ENCODE assay signal across 12 cellular contexts in the genomic region with DNA sequence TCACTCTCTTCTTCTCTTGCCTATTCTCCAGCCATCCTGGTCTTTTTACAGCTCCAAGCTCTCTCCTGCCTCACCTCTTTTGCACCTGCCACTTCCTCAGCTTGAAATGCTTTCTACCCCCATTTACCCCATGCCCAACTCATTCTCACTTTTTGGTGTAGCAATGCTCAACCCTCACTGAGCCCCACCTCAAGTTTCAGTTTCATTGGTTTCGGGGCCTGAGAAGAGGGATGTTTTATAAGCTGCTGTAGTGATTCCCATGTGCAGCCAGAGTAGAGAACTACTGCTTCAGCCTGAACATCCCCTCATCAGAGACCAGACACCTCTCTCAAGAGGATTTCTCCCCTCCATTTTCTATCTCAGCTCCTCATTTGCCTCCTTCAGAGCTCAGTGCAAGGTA. TPM values are rescaled to one million over a fixed set of nuclear protein-coding genes. Genes with fewer than 3 reads are reported as not detected.
DNase-seq lines count a peak whose midpoint lies in the region; ATAC-seq and TF ChIP-seq lines count a peak whose summit lies in the region.
"Had no signal": no experiment of that assay in that cellular context is flagged by ENCODE, and none has a peak within 500 bp of the region (broad histone marks: within the 10 kb centered on the region; RNA-seq: fewer than 3 reads in every experiment).

No MANE protein-coding gene starts in this region.

- no peak overlapping the region for H3K4me3 ChIP-seq in HAP-1
- H3K4me3 ChIP-seq in transverse colon: no peak overlapping the region

- no peak for TF ChIP-seq EP300 in transverse colon (IDR thresholded peaks at IDR 0.05; ENCODE audit: low read depth)

- no peak overlapping the region for H3K4me3 Mint-ChIP-seq in activated T-helper 2 cell treated with anti-CD3 and anti-CD28 coated beads, Interferon-gamma antibody, Interleukin-2, Interleukin-4, amounts not matched to agents 10 μg/mL and 5 μg/mL and 100 μg/mL, durations not matched to agents 14 hours and 24 hours and 36 hours (ENCODE audit: low read depth)
- H3K4me3 Mint-ChIP-seq: nephron progenitor cell had no signal

- no peaks in the 10 kb centered on the region for H3K36me3 ChIP-seq in HAP-1 (replicated peaks)
- H3K36me3 ChIP-seq in transverse colon: no peaks in the 10 kb centered on the region

- no peaks in the 10 kb centered on the region for H3K9me3 Mint-ChIP-seq in activated T-helper 2 cell treated with anti-CD3 and anti-CD28 coated beads, Interferon-gamma antibody, Interleukin-2, Interleukin-4, amounts not matched to agents 10 μg/mL and 5 μg/mL and 100 μg/mL, durations not matched to agents 14 hours and 24 hours and 36 hours
- H3K9me3 Mint-ChIP-seq: nephron progenitor cell had no signal

- no peaks in the 10 kb centered on the region for H3K9me3 ChIP-seq in HAP-1
- no peaks in the 10 kb centered on the region for H3K9me3 ChIP-seq in transverse colon

- no peak overlapping the region for H3K27ac ChIP-seq in foreskin keratinocyte
- no peak overlapping the region for H3K27ac ChIP-seq in transverse colon

- H3K36me3 Mint-ChIP-seq in activated T-helper 2 cell treated with anti-CD3 and anti-CD28 coated beads, Interferon-gamma antibody, Interleukin-2, Interleukin-4, amounts not matched to agents 10 μg/mL and 5 μg/mL and 100 μg/mL, durations not matched to agents 14 hours and 24 hours and 36 hours (ENCODE audit: low read depth): no peaks in the 10 kb centered on the region

- TF ChIP-seq POLR2A in transverse colon (IDR thresholded peaks at IDR 0.05): no peak

- DNase-seq in GM20000 (ENCODE audit: low spot score): peak; percentile 35
- peak; percentile 24 for DNase-seq in activated T-helper 2 cell treated with anti-CD3 and anti-CD28 coated beads, Interferon-gamma antibody, Interleukin-2, Interleukin-4, amounts not matched to agents 10 μg/mL and 5 μg/mL and 100 μg/mL, durations not matched to agents 14 hours and 24 hours and 36 hours (ENCODE audit: low spot score)
- DNase-seq in HAP-1 (ENCODE audit: low spot score in 2 of 2): no peak
- no peak for DNase-seq in foreskin keratinocyte
- DNase-seq in GOT3 (lab: John Stamatoyannopoulos, UW): no peak
- no peak for DNase-seq in transverse colon
- DNase-seq: activated CD8-positive, alpha-beta memory T cell treated with anti-CD3 and anti-CD28 coated beads, Interleukin-2, amount 50 U/mL, for 4 hours; hypothalamus; NCI-H1048; nephron progenitor cell had no signal

- ATAC-seq in GM18508 (IDR thresholded peaks at IDR 0.05; ENCODE audit: insufficient read depth, unreplicated experiment): peak; percentile 97
- ATAC-seq in HG03097 (IDR thresholded peaks at IDR 0.05; ENCODE audit: low FRiP score, unreplicated experiment): peak; percentile 95
- no peak for ATAC-seq in foreskin keratinocyte

- H3K27me3 ChIP-seq in HAP-1 (ENCODE audit: low read depth): no peaks in the 10 kb centered on the region
- no peaks in the 10 kb centered on the region for H3K27me3 ChIP-seq in foreskin keratinocyte
- no peaks in the 10 kb centered on the region for H3K27me3 ChIP-seq in transverse colon

- H3K27ac Mint-ChIP-seq in activated T-helper 2 cell treated with anti-CD3 and anti-CD28 coated beads, Interferon-gamma antibody, Interleukin-2, Interleukin-4, amounts not matched to agents 10 μg/mL and 5 μg/mL and 100 μg/mL, durations not matched to agents 14 hours and 24 hours and 36 hours: no peak overlapping the region
- H3K27ac Mint-ChIP-seq: nephron progenitor cell had no signal

- H3K4me1 ChIP-seq in HAP-1 (no peaks in the 10 kb centered on the region), foreskin keratinocyte (no peaks in the 10 kb centered on the region), transverse colon (peaks cover 0 to 9% (median 0%) of the 10 kb centered on the region in 4 donors)

- TF ChIP-seq CTCF in GM20000 (IDR thresholded peaks at IDR 0.05; ENCODE audit: extremely low read depth, missing control alignments) (no peak), foreskin keratinocyte (conservative IDR thresholded peaks at IDR 0.05) (no peak), transverse colon (IDR thresholded peaks at IDR 0.05) (no peak)

- H3K4me1 Mint-ChIP-seq in activated T-helper 2 cell treated with anti-CD3 and anti-CD28 coated beads, Interferon-gamma antibody, Interleukin-2, Interleukin-4, amounts not matched to agents 10 μg/mL and 5 μg/mL and 100 μg/mL, durations not matched to agents 14 hours and 24 hours and 36 hours (ENCODE audit: low read depth): peaks cover 26% of the 10 kb centered on the region
- H3K4me1 Mint-ChIP-seq: nephron progenitor cell had no signal

- in situ Hi-C loops in HAP-1 (cut with MboI; ENCODE audit: low sequenced_read_pairs): no loop called here
- in situ Hi-C loops in transverse colon (cut with MboI; ENCODE audit: low pct_ligation_motif_present in 1 of 4, low pct_unique_long_range_greater_than_20kb in 1 of 4, low sequenced_read_pairs in 3 of 4): no loop called here

- 40 to 79% methylated on average over 1 of the region's 1 CpG for WGBS in transverse colon (ENCODE audit: low coverage in 1 of 2), 2 donors

- intact Hi-C loops in activated T-helper 2 cell treated with anti-CD3 and anti-CD28 coated beads, Interferon-gamma antibody, Interleukin-2, Interleukin-4, amounts not matched to agents 10 μg/mL and 5 μg/mL and 100 μg/mL, durations not matched to agents 14 hours and 24 hours and 36 hours (cut with micrococcal nuclease): no loop called here
- intact Hi-C loops in transverse colon (cut with DNase I; ENCODE audit: low total_unique reads): no loop called here

- no peaks in the 10 kb centered on the region for H3K27me3 Mint-ChIP-seq in activated T-helper 2 cell treated with anti-CD3 and anti-CD28 coated beads, Interferon-gamma antibody, Interleukin-2, Interleukin-4, amounts not matched to agents 10 μg/mL and 5 μg/mL and 100 μg/mL, durations not matched to agents 14 hours and 24 hours and 36 hours (ENCODE audit: low read depth)

RNA-seq across cellular contexts. Expression of gene FYB1, which starts 45.2 kb away (rescaled TPM):
- total RNA-seq in activated T-helper 2 cell treated with anti-CD3 and anti-CD28 coated beads, Interferon-gamma antibody, Interleukin-2, Interleukin-4, amounts not matched to agents 10 μg/mL and 5 μg/mL and 100 μg/mL, durations not matched to agents 14 hours and 24 hours and 36 hours: 66.4 and 70.7 TPM in 2 replicates
- total RNA-seq in foreskin keratinocyte: not detected in 2 replicates
- polyA plus RNA-seq in foreskin keratinocyte: not detected in 2 replicates
- total RNA-seq in transverse colon: 10 to 100 TPM in 2 of 4 donors, 1 to 10 TPM in 2; 6.4 to 38.5 (median 17.5) TPM

Comparison
In these comparisons a context has a peak if more than half of its experiments do, and no peak if none do; other contexts are left out.
1. DNase-seq: peak in GM20000 (single experiment) and activated T-helper 2 cell treated with anti-CD3 and anti-CD28 coated beads, Interferon-gamma antibody, Interleukin-2, Interleukin-4, amounts not matched to agents 10 μg/mL and 5 μg/mL and 100 μg/mL, durations not matched to agents 14 hours and 24 hours and 36 hours (single experiment); none in HAP-1 (0 of 2), foreskin keratinocyte (0 of 2), GOT3 (single experiment) and transverse colon (single experiment).